Comparison of ENCODE assay signal across 22 cellular contexts in the genomic region with DNA sequence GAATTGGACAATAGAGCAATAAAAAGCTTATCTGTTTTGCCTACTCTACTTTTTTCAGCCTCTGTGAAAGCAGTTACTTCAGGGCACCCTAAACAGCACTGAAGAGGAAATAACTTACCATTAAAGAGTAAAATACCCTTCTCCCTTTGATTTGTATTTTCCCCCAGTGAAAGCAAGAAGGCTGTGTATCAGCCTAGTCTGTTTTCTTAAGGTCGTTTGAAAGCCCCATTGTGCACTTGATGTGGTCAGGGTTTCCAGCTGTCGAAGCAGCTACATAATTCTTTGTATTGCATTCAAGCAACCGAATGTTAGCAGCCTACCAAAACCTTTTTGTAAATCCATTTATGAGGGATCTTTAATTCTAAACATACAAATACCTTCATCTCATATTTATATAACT. TPM values are rescaled to one million over a fixed set of nuclear protein-coding genes. Genes with fewer than 3 reads are reported as not detected.
DNase-seq lines count a peak whose midpoint lies in the region; ATAC-seq and TF ChIP-seq lines count a peak whose summit lies in the region.
"Had no signal": no experiment of that assay in that cellular context is flagged by ENCODE, and none has a peak within 500 bp of the region (broad histone marks: within the 10 kb centered on the region; RNA-seq: fewer than 3 reads in every experiment).

No MANE protein-coding gene starts in this region.

- peak; percentile 49 for ATAC-seq in CD8-positive, alpha-beta T cell
- no peak for ATAC-seq in foreskin keratinocyte
- ATAC-seq: natural killer cell treated with Interleukin-12 subunit alpha and Interleukin-12 subunit beta and Interleukin-15 and Interleukin-18, amount 100 ng/mL, for 72 hours had no signal

- in situ Hi-C loops in SK-MEL-5 (cut with HindIII; ENCODE audit: low pct_unique_long_range_greater_than_20kb, low sequenced_read_pairs), result no loop called here

- H3K4me3 Mint-ChIP-seq in CD8-positive, alpha-beta T cell, result no peak overlapping the region
- H3K4me3 Mint-ChIP-seq: activated CD4-positive, alpha-beta memory T cell treated with anti-CD3 and anti-CD28 coated beads, Interleukin-2, amount 10 ng/mL, durations not matched to agents 7 days and 5 days; natural killer cell treated with Interleukin-12 subunit alpha and Interleukin-12 subunit beta and Interleukin-15 and Interleukin-18, amount 100 ng/mL, for 72 hours had no signal

- H3K36me3 Mint-ChIP-seq in CD8-positive, alpha-beta T cell, result no peaks in the 10 kb centered on the region
- H3K36me3 Mint-ChIP-seq: T-cell had no signal

- peaks cover 4% of the 10 kb centered on the region for H3K4me1 ChIP-seq in CD8-positive, alpha-beta T cell (ENCODE audit: insufficient read depth, low read length)
- H3K4me1 ChIP-seq in foreskin keratinocyte (no peaks in the 10 kb centered on the region), A673 (ENCODE audit: insufficient read depth, low read length, poor library complexity, severe bottlenecking) (peaks cover 18% of the 10 kb centered on the region)
- H3K4me1 ChIP-seq: BE2C had no signal

- H3K36me3 ChIP-seq in CD8-positive, alpha-beta T cell (ENCODE audit: insufficient read depth, low read length), result no peaks in the 10 kb centered on the region
- H3K36me3 ChIP-seq in A673 (ENCODE audit: insufficient read depth, low read length, poor library complexity, severe bottlenecking), result no peaks in the 10 kb centered on the region
- H3K36me3 ChIP-seq: BE2C had no signal

- H3K27me3 ChIP-seq in CD8-positive, alpha-beta T cell (ENCODE audit: insufficient read depth, low read length), result no peaks in the 10 kb centered on the region
- H3K27me3 ChIP-seq in foreskin keratinocyte, result peaks cover 13% of the 10 kb centered on the region
- H3K27me3 ChIP-seq in A673 (replicated peaks; ENCODE audit: insufficient read depth, low read depth, low read length, poor library complexity), result no peaks in the 10 kb centered on the region
- H3K27me3 ChIP-seq: BE2C had no signal

- H3K27ac ChIP-seq in CD8-positive, alpha-beta T cell (ENCODE audit: low read depth, low read length), result no peak overlapping the region
- H3K27ac ChIP-seq in foreskin keratinocyte (no peak overlapping the region), A673 (ENCODE audit: low read depth, low read length, poor library complexity, severe bottlenecking) (no peak overlapping the region)

- H3K9me3 ChIP-seq in CD8-positive, alpha-beta T cell (ENCODE audit: low read length), result peaks cover 4% of the 10 kb centered on the region
- no peaks in the 10 kb centered on the region for H3K9me3 ChIP-seq in A673 (ENCODE audit: low read depth, low read length, poor library complexity, severe bottlenecking)
- H3K9me3 ChIP-seq: BE2C had no signal

- POLR2A ChIA-PET in CD8-positive, alpha-beta T cell (lab: Charles Lee), result interaction anchor here (1.1 kb wide), 1 partner anchor 9 kb away, joined by 3 read pairs; no protein-coding TSS in a partner anchor
- POLR2A ChIA-PET in A673 (lab: Charles Lee; ENCODE audit: low non-redundant PET), result no interaction called here

- no peaks in the 10 kb centered on the region for H3K27me3 Mint-ChIP-seq in CD8-positive, alpha-beta T cell (ENCODE audit: low read depth)
- H3K27me3 Mint-ChIP-seq: progenitor cell of endocrine pancreas had no signal

- peaks cover 4% of the 10 kb centered on the region for H3K9me3 Mint-ChIP-seq in CD8-positive, alpha-beta T cell
- H3K9me3 Mint-ChIP-seq: activated CD4-positive, alpha-beta memory T cell treated with anti-CD3 and anti-CD28 coated beads, Interleukin-2, amount 10 ng/mL, durations not matched to agents 7 days and 5 days had no signal

- BruUV-seq in A673 (replicated peaks; lab: Mats Ljungman, UMichigan), result no TSS peak

- H3K4me1 Mint-ChIP-seq in CD8-positive, alpha-beta T cell (ENCODE audit: low read depth), result peaks cover 19% of the 10 kb centered on the region
- H3K4me1 Mint-ChIP-seq: activated CD4-positive, alpha-beta memory T cell treated with anti-CD3 and anti-CD28 coated beads, Interleukin-2, amount 10 ng/mL, durations not matched to agents 7 days and 5 days had no signal

- no peak overlapping the region for H3K4me3 ChIP-seq in CD8-positive, alpha-beta T cell (ENCODE audit: low read depth, low read length)
- H3K4me3 ChIP-seq in A673 (ENCODE audit: low read depth, low read length, poor library complexity, severe bottlenecking), result no peak overlapping the region

- no peak for TF ChIP-seq CTCF in CD8-positive, alpha-beta T cell (IDR thresholded peaks at IDR 0.05)
- no peak for TF ChIP-seq CTCF in foreskin keratinocyte (conservative IDR thresholded peaks at IDR 0.05)
- no peak for TF ChIP-seq CTCF in A673 (conservative IDR thresholded peaks at IDR 0.05; ENCODE audit: low read depth, low read length)

- no peak for DNase-seq in CD8-positive, alpha-beta T cell
- peak; percentile 46 for DNase-seq in COLO829 (ENCODE audit: low spot score)
- DNase-seq in SK-MEL-5 (ENCODE audit: low read depth, low spot score), result peak; percentile 55
- DNase-seq in myocyte (ENCODE audit: low read depth), result peak; percentile 68
- no peak for DNase-seq in NK-92 (lab: John Stamatoyannopoulos, UW; ENCODE audit: unreplicated experiment)
- DNase-seq in foreskin keratinocyte, result no peak
- no peak for DNase-seq in A673 (ENCODE audit: low spot score)
- DNase-seq: activated CD4-positive, alpha-beta memory T cell treated with anti-CD3 and anti-CD28 coated beads, Interleukin-2, amount 10 ng/mL, durations not matched to agents 7 days and 5 days; amygdala; BE2C; head of caudate nucleus; NCI-H187; NCI-H524; SHP77; stimulated activated CD8-positive, alpha-beta memory T cell treated with anti-CD3 and anti-CD28 coated beads, Interleukin-4, amount 100 ng/mL, for 48 hours had no signal

- CTCF ChIA-PET in CD8-positive, alpha-beta T cell (lab: Charles Lee), result no interaction called here
- CTCF ChIA-PET in A673 (lab: Charles Lee), result no interaction called here

- intact Hi-C loops in CD8-positive, alpha-beta T cell (cut with DNase I, micrococcal nuclease), result no loop called here
- intact Hi-C loops in A673 (cut with micrococcal nuclease; ENCODE audit: unreplicated experiment), result loop anchor here (5.0 kb wide), 1 partner anchor 130 kb away; no protein-coding TSS in a partner anchor

- H3K27ac Mint-ChIP-seq in CD8-positive, alpha-beta T cell, result no peak overlapping the region
- H3K27ac Mint-ChIP-seq: activated CD4-positive, alpha-beta memory T cell treated with anti-CD3 and anti-CD28 coated beads, Interleukin-2, amount 10 ng/mL, durations not matched to agents 7 days and 5 days; natural killer cell treated with Interleukin-12 subunit alpha and Interleukin-12 subunit beta and Interleukin-15 and Interleukin-18, amount 100 ng/mL, for 72 hours; progenitor cell of endocrine pancreas; T-cell had no signal

RNA-seq across cellular contexts. Expression of a gene that starts 1.1 kb away (rescaled TPM):
- not detected for total RNA-seq in CD8-positive, alpha-beta T cell
- total RNA-seq in SK-MEL-5 (2014; rRNA removed; shearing (Covaris generic)), result not detected in 2 replicates
- not detected in 2 replicates for polyA plus RNA-seq in SK-MEL-5 (2015; cell fraction: cytosol; rRNA removed)
- polyA plus RNA-seq in SK-MEL-5 (2015; cell fraction: nucleus; rRNA removed), result not detected in 2 replicates
- total RNA-seq in myocyte, result not detected in 2 replicates
- 0.15 TPM for polyA plus RNA-seq in myocyte (2012)
- not detected in 2 replicates for total RNA-seq in foreskin keratinocyte
- polyA plus RNA-seq in foreskin keratinocyte, result not detected in 2 replicates
- not detected in 2 replicates for total RNA-seq in A673 (2021)
- total RNA-seq: activated CD4-positive, alpha-beta memory T cell treated with anti-CD3 and anti-CD28 coated beads, Interleukin-2, amount 10 ng/mL, durations not matched to agents 7 days and 5 days; chondrocyte; fibroblast of lung; lung microvascular endothelial cell; MCF 10A; natural killer cell treated with Interleukin-12 subunit alpha and Interleukin-12 subunit beta and Interleukin-15 and Interleukin-18, amount 100 ng/mL, for 72 hours; progenitor cell of endocrine pancreas; T-cell had no signal
- polyA plus RNA-seq: fibroblast of lung had no signal

Comparison
In these comparisons a context has a peak if more than half of its experiments do, and no peak if none do; other contexts are left out.
1. DNase-seq: peak in COLO829 (single experiment), SK-MEL-5 (single experiment) and myocyte (single experiment); none in CD8-positive, alpha-beta T cell (0 of 7), NK-92 (single experiment), foreskin keratinocyte (0 of 2) and A673 (single experiment).